19 cellular contexts compared by ENCODE assay signal in the genomic region with DNA sequence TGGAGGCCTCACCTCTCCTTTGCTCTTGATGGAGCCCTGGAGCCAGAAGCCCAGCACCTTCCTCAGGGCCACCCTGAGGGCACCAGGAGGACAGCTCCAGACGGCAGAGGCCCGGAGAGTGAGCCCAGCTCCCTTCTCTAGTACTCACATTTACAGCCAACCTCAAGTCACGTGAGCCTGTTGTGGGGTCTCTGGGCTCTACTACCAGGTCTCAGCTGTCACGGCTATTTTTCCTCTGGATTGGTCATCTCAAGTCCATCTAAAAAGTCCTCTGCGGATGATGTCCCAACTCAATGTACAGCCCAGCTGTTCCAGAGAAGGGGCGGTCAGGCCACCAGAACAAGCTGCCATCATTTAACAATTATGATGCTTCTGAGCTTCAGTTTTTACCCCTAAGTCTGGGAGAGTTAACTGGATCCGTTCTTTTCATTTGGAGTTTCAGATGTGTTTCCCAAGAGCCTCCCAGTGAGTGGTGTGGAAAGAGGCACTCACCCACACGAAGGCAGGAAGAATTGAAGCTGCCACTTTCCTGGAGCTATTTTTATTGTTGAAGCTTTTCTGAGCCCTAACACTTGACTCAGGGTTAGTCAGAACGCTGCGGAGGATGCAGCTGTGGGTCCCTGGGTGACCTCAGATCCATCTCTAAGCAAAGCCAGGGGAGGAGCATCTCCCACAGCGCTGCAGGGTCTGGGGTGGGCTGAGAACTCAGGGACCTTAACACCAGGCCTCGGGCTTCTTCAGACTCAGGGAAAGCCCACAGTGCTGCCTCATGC.
A peak's percentile ranks its signal among the peaks of the same experiment; 100 is the strongest.
DNase-seq lines count a peak whose midpoint lies in the region; ATAC-seq and TF ChIP-seq lines count a peak whose summit lies in the region.
"Had no signal": no experiment of that assay in that cellular context is flagged by ENCODE, and none has a peak within 500 bp of the region (broad histone marks: within the 10 kb centered on the region; RNA-seq: fewer than 3 reads in every experiment).

No MANE protein-coding gene starts in this region.

- DNase-seq in HFFc6 (peak; percentile 81), MCF 10A (ENCODE audit: unreplicated experiment) (peak; percentile 4), kidney tubule cell (ENCODE audit: low spot score) (peak; percentile 33), substantia nigra (lab: John Stamatoyannopoulos, UW) (no peak)
- DNase-seq: activated naive CD4-positive, alpha-beta T cell treated with anti-CD3 and anti-CD28 coated beads, Interleukin-2, amount 50 U/mL, for 16 hours; DMS79; H9; kidney glomerular epithelial cell; NCI-H1417 treated with DMSO at 0.1 percent for 48 hours; NCI-H510A; right lobe of liver; SIG-M5; transverse colon had no signal

- H3K79me2 ChIP-seq in ACC112 (ENCODE audit: control insufficient read depth, insufficient read depth, low read length, unreplicated experiment) = no peaks in the 10 kb centered on the region

- CTCF ChIA-PET in MCF 10A (lab: Yijun Ruan, JAX) = interaction anchor here (0.8 kb wide), 1 partner anchor 104 kb away, joined by 3 read pairs; no protein-coding TSS in a partner anchor

- no peaks in the 10 kb centered on the region for H3K27me3 ChIP-seq in ACC112 (ENCODE audit: insufficient read depth, low read length)
- H3K27me3 ChIP-seq: right lobe of liver, transverse colon had no signal

- H3K9me3 Mint-ChIP-seq in HFFc6 = peaks cover 6% of the 10 kb centered on the region; the same call in 1 of the 2 replicates
- no peaks in the 10 kb centered on the region for H3K9me3 Mint-ChIP-seq in MCF 10A (ENCODE audit: unreplicated experiment)
- H3K9me3 Mint-ChIP-seq: natural killer cell treated with Interleukin-12 subunit alpha and Interleukin-12 subunit beta and Interleukin-15 and Interleukin-18, amount 100 ng/mL, for 72 hours had no signal

- peaks cover 49% of the 10 kb centered on the region for H3K4me1 Mint-ChIP-seq in HFFc6 (ENCODE audit: low read depth)
- H3K4me1 Mint-ChIP-seq in MCF 10A (ENCODE audit: insufficient read depth, unreplicated experiment) = no peaks in the 10 kb centered on the region

- no peak overlapping the region for H3K4me3 ChIP-seq in ACC112 (ENCODE audit: low read depth, low read length)
- H3K4me3 ChIP-seq: coronary artery, right lobe of liver, transverse colon had no signal

- BruUV-seq in MCF 10A (replicated peaks; lab: Mats Ljungman, UMichigan) = no TSS peak

- H3K27ac Mint-ChIP-seq in HFFc6 (peak overlapping the region; percentile 88), MCF 10A (ENCODE audit: low read depth, unreplicated experiment) (no peak overlapping the region)
- H3K27ac Mint-ChIP-seq: H9; natural killer cell treated with Interleukin-12 subunit alpha and Interleukin-12 subunit beta and Interleukin-15 and Interleukin-18, amount 100 ng/mL, for 72 hours had no signal

- peaks cover 27% of the 10 kb centered on the region for H3K4me1 ChIP-seq in ACC112 (ENCODE audit: control insufficient read depth, insufficient read depth, low read length, unreplicated experiment)
- H3K4me1 ChIP-seq: right lobe of liver, transverse colon had no signal

- peaks cover 2% of the 10 kb centered on the region for H3K27me3 Mint-ChIP-seq in HFFc6 (ENCODE audit: insufficient read depth)
- H3K27me3 Mint-ChIP-seq in MCF 10A (ENCODE audit: insufficient read depth, unreplicated experiment) = no peaks in the 10 kb centered on the region

- peaks cover 4% of the 10 kb centered on the region; the same call in 1 of the 2 replicates for H3K36me3 Mint-ChIP-seq in HFFc6 (ENCODE audit: low read depth)
- no peaks in the 10 kb centered on the region for H3K36me3 Mint-ChIP-seq in MCF 10A (ENCODE audit: insufficient read depth, unreplicated experiment)
- H3K36me3 Mint-ChIP-seq: natural killer cell treated with Interleukin-12 subunit alpha and Interleukin-12 subunit beta and Interleukin-15 and Interleukin-18, amount 100 ng/mL, for 72 hours had no signal

- H3K27ac ChIP-seq in ACC112 (ENCODE audit: low read depth, low read length) = peak overlapping the region; percentile 27; the same call in 1 of the 2 replicates
- no peak overlapping the region for H3K27ac ChIP-seq in substantia nigra (ENCODE audit: low read depth, low read length, poor library complexity, severe bottlenecking)
- H3K27ac ChIP-seq: coronary artery, right lobe of liver, transverse colon had no signal

- no peaks in the 10 kb centered on the region for H3K36me3 ChIP-seq in ACC112 (ENCODE audit: insufficient read depth, low read length)
- H3K36me3 ChIP-seq: right lobe of liver, transverse colon had no signal

- no peak overlapping the region for H2AFZ ChIP-seq in ACC112 (ENCODE audit: low read length, unreplicated experiment)

- POLR2A ChIA-PET in MCF 10A (lab: Yijun Ruan, JAX) = interaction anchor here (0.5 to 0.6 kb wide), 2 partner anchors 9 to 121 kb away, joined by 3 to 4 read pairs; no protein-coding TSS in a partner anchor

- peak overlapping the region; percentile 71 for H3K4me3 Mint-ChIP-seq in HFFc6
- no peak overlapping the region for H3K4me3 Mint-ChIP-seq in MCF 10A (ENCODE audit: unreplicated experiment)
- H3K4me3 Mint-ChIP-seq: H9; natural killer cell treated with Interleukin-12 subunit alpha and Interleukin-12 subunit beta and Interleukin-15 and Interleukin-18, amount 100 ng/mL, for 72 hours had no signal

- TF ChIP-seq CTCF in HFFc6 (IDR thresholded peaks at IDR 0.05) (no peak), MCF 10A (IDR thresholded peaks at IDR 0.05; ENCODE audit: unreplicated experiment) (no peak)

- intact Hi-C loops in MCF 10A (cut with micrococcal nuclease) = no loop called here

- ATAC-seq in GM21423 (IDR thresholded peaks at IDR 0.05; ENCODE audit: unreplicated experiment) (no peak), GM18511 (IDR thresholded peaks at IDR 0.05; ENCODE audit: unreplicated experiment) (no peak), HG03108 (IDR thresholded peaks at IDR 0.05; ENCODE audit: unreplicated experiment) (no peak)
- ATAC-seq: right lobe of liver had no signal

Comparison
In these comparisons a context has a peak if more than half of its experiments do, and no peak if none do; other contexts are left out.
1. DNase-seq: peak in HFFc6 (single experiment), MCF 10A (single experiment) and kidney tubule cell (single experiment); none in substantia nigra (0 of 49).